In genomic region chr13:113044431-113045114, GRCh38 we compare ENCODE assay signal across 20 cellular contexts.
DNase-seq lines count a peak whose midpoint lies in the region; ATAC-seq, FAIRE-seq and TF ChIP-seq lines count a peak whose summit lies in the region.
"Had no signal": no experiment of that assay in that cellular context is flagged by ENCODE, and none has a peak within 500 bp of the region (broad histone marks: within the 10 kb centered on the region; RNA-seq: fewer than 3 reads in every experiment).

No MANE protein-coding gene starts in this region.

- H2BK15ac ChIP-seq in H1 (ENCODE audit: low read length) = no peak overlapping the region
- H2BK15ac ChIP-seq in neuronal stem cell (ENCODE audit: low read length) = no peak overlapping the region

- no peak overlapping the region for H3K27ac ChIP-seq in H1 (ENCODE audit: low read depth, low read length)
- no peak overlapping the region for H3K27ac ChIP-seq in neuronal stem cell (replicated peaks; ENCODE audit: low read length)
- H3K27ac ChIP-seq in tibial nerve = no peak overlapping the region
- H3K27ac ChIP-seq: brain microvascular endothelial cell had no signal

- H3K23ac ChIP-seq in H1 (ENCODE audit: insufficient read length) = no peak overlapping the region
- H3K23ac ChIP-seq in neuronal stem cell (ENCODE audit: low read depth, low read length, poor library complexity) = no peak overlapping the region

- H3K9ac ChIP-seq in H1 (replicated peaks in 1 of 4; ENCODE audit: extremely low read depth in 1 of 4, low read depth in 3 of 4, low read length in 3 of 4) (no peak overlapping the region), neuronal stem cell (ENCODE audit: low read depth, low read length, poor library complexity) (no peak overlapping the region)

- H3K27me3 Mint-ChIP-seq in progenitor cell of endocrine pancreas = no peaks in the 10 kb centered on the region
- H3K27me3 Mint-ChIP-seq: activated CD4-positive, alpha-beta memory T cell treated with anti-CD3 and anti-CD28 coated beads for 36 hours; activated T-helper 17 cell treated with anti-CD3 and anti-CD28 coated beads, Interleukin-2, amount 50 U/mL, for 72 hours; natural killer cell treated with Interleukin-12 subunit alpha and Interleukin-12 subunit beta and Interleukin-15 and Interleukin-18, amount 100 ng/mL, for 72 hours had no signal

- H3K4me3 ChIP-seq in AG04449 (ENCODE audit: low read depth, low read length) (peak overlapping the region; percentile 3; the same call in 1 of the 2 replicates), H1 (ENCODE audit: extremely low read depth in 1 of 4, insufficient read depth in 2 of 4, low read depth in 3 of 4, low read length in 4 of 4) (no peak overlapping the region), neuronal stem cell (ENCODE audit: low read length in 2 of 2) (no peak overlapping the region), tibial nerve (no peak overlapping the region)
- H3K4me3 ChIP-seq: heart left ventricle had no signal

- no peak for ATAC-seq in stimulated activated naive CD8-positive, alpha-beta T cell treated with anti-CD3 and anti-CD28 coated beads, Interleukin-15, Interleukin-2, amounts not matched to agents 100 U/mL and 50 U/mL, for 24 hours
- ATAC-seq: activated T-helper 17 cell treated with anti-CD3 and anti-CD28 coated beads, Interleukin-2, amount 50 U/mL, for 72 hours; left colon; natural killer cell treated with Interleukin-12 subunit alpha and Interleukin-12 subunit beta and Interleukin-15 and Interleukin-18, amount 100 ng/mL, for 72 hours; Right ventricle myocardium inferior had no signal

- H3K27me3 ChIP-seq in H1 (replicated peaks in 1 of 4; ENCODE audit: control insufficient read depth in 3 of 4, extremely low read depth in 1 of 4, insufficient read depth in 3 of 4, low read length in 3 of 4) (no peaks in the 10 kb centered on the region), neuronal stem cell (ENCODE audit: control insufficient read depth in 3 of 3, insufficient read depth in 3 of 3, low read depth in 1 of 3, low read length in 3 of 3) (no peaks in the 10 kb centered on the region), tibial nerve (no peaks in the 10 kb centered on the region)
- H3K27me3 ChIP-seq: heart left ventricle had no signal

- no peak overlapping the region for H3K14ac ChIP-seq in H1 (ENCODE audit: insufficient read length)
- H3K14ac ChIP-seq in neuronal stem cell (ENCODE audit: low read length) = no peak overlapping the region

- H3K79me2 ChIP-seq in H1 (ENCODE audit: control insufficient read depth in 1 of 2, insufficient read depth in 2 of 2, low read length in 2 of 2) = no peaks in the 10 kb centered on the region

- no peak overlapping the region for H4K91ac ChIP-seq in H1 (replicated peaks; ENCODE audit: insufficient read length, low read length)
- H4K91ac ChIP-seq in neuronal stem cell (ENCODE audit: low read depth, low read length, poor library complexity) = no peak overlapping the region

- H3K9me3 ChIP-seq in H1 (ENCODE audit: insufficient read depth in 2 of 2, low read depth in 1 of 2, low read length in 1 of 2) (no peaks in the 10 kb centered on the region), neuronal stem cell (replicated peaks in 1 of 2; ENCODE audit: control insufficient read depth in 2 of 2, insufficient read depth in 1 of 2, low read depth in 1 of 2, low read length in 2 of 2) (peaks cover 0 to 2% of the 10 kb centered on the region in 2 donors), tibial nerve (no peaks in the 10 kb centered on the region)
- H3K9me3 ChIP-seq: heart left ventricle had no signal

- H2AFZ ChIP-seq in H1 (ENCODE audit: low read length) = no peak overlapping the region
- no peak overlapping the region for H2AFZ ChIP-seq in neuronal stem cell (ENCODE audit: low read length)

- no peaks in the 10 kb centered on the region for H3K23me2 ChIP-seq in H1 (ENCODE audit: low read depth, low read length)

- WGBS in H1 (ENCODE audit: extremely low coverage in 1 of 2, insufficient coverage in 1 of 2, insufficient read length in 1 of 2, insufficient replicate concordance in 2 of 2, low coverage in 1 of 2, low lambda C conversion rate in 2 of 2, missing lambda C conversion rate in 1 of 2), 2 experiments = 86% methylated on average over 24 of the region's 25 CpGs; no CpG with 5 or more reads in 1 of the 2 experiments
- WGBS in neuronal stem cell (ENCODE audit: extremely low coverage in 2 of 2, insufficient read length in 2 of 2, insufficient replicate concordance in 1 of 2), 2 donors = no CpG with 5 or more reads among the region's 25 CpGs
- WGBS in tibial nerve, 2 donors = 84 to 89% methylated on average over 25 of the region's 25 CpGs

- H2BK120ac ChIP-seq in H1 (replicated peaks; ENCODE audit: low read depth, low read length) (no peak overlapping the region), neuronal stem cell (ENCODE audit: low read depth, low read length) (peak overlapping the region; percentile 31)

- no peak for TF ChIP-seq CTCF in AG04449 (IDR thresholded peaks at IDR 0.05; ENCODE audit: insufficient read depth, low read length, missing control alignments)
- no peak for TF ChIP-seq CTCF in H1 (IDR thresholded peaks at IDR 0.05; ENCODE audit: control extremely low read depth in 1 of 3, insufficient read depth in 1 of 3, low read depth in 1 of 3, low read length in 3 of 3)
- TF ChIP-seq CTCF in tibial nerve (IDR thresholded peaks at IDR 0.05) = no peak
- TF ChIP-seq CTCF in progenitor cell of endocrine pancreas (IDR thresholded peaks at IDR 0.05; ENCODE audit: unreplicated experiment) = no peak

- H4K8ac ChIP-seq in H1 (ENCODE audit: extremely low read depth, insufficient read depth, low read length) (no peak overlapping the region; the same call in 1 of the 2 replicates), neuronal stem cell (ENCODE audit: low read depth, low read length) (no peak overlapping the region)

- no peak overlapping the region for H2BK20ac ChIP-seq in H1 (ENCODE audit: low read length)

- H3K9me3 Mint-ChIP-seq in progenitor cell of endocrine pancreas (ENCODE audit: low read depth) = no peaks in the 10 kb centered on the region
- H3K9me3 Mint-ChIP-seq: activated CD4-positive, alpha-beta memory T cell treated with anti-CD3 and anti-CD28 coated beads for 36 hours; activated T-helper 17 cell treated with anti-CD3 and anti-CD28 coated beads, Interleukin-2, amount 50 U/mL, for 72 hours; natural killer cell treated with Interleukin-12 subunit alpha and Interleukin-12 subunit beta and Interleukin-15 and Interleukin-18, amount 100 ng/mL, for 72 hours had no signal

- H3K4me2 ChIP-seq in H1 (ENCODE audit: insufficient read depth in 1 of 2, low read depth in 2 of 2, low read length in 2 of 2) = no peak overlapping the region
- H3K4me2 ChIP-seq in neuronal stem cell (ENCODE audit: insufficient read depth, low read length, poor library complexity, severe bottlenecking) = no peak overlapping the region

- H3K36me3 ChIP-seq in H1 (ENCODE audit: control insufficient read depth in 2 of 4, insufficient read depth in 4 of 4, low read length in 3 of 4) (no peaks in the 10 kb centered on the region), neuronal stem cell (replicated peaks in 1 of 2; ENCODE audit: control insufficient read depth in 2 of 2, insufficient read depth in 2 of 2, low read length in 2 of 2) (peaks cover 4 to 18% of the 10 kb centered on the region in 2 donors), tibial nerve (no peaks in the 10 kb centered on the region)
- H3K36me3 ChIP-seq: brain microvascular endothelial cell had no signal

- no peaks in the 10 kb centered on the region for H3K4me1 Mint-ChIP-seq in progenitor cell of endocrine pancreas (ENCODE audit: low read depth)
- H3K4me1 Mint-ChIP-seq: activated T-helper 17 cell treated with anti-CD3 and anti-CD28 coated beads, Interleukin-2, amount 50 U/mL, for 72 hours had no signal

- H3K79me1 ChIP-seq in H1 (ENCODE audit: low read depth, low read length) (no peaks in the 10 kb centered on the region), neuronal stem cell (ENCODE audit: low read depth, low read length) (peaks cover 4% of the 10 kb centered on the region)

- H3K36me3 Mint-ChIP-seq in progenitor cell of endocrine pancreas (ENCODE audit: insufficient read depth) = peaks cover 10% of the 10 kb centered on the region
- H3K36me3 Mint-ChIP-seq: activated CD4-positive, alpha-beta memory T cell treated with anti-CD3 and anti-CD28 coated beads for 36 hours; natural killer cell treated with Interleukin-12 subunit alpha and Interleukin-12 subunit beta and Interleukin-15 and Interleukin-18, amount 100 ng/mL, for 72 hours had no signal

- H2BK5ac ChIP-seq in H1 (ENCODE audit: low read depth, low read length) (peak overlapping the region; percentile 35; the same call in 1 of the 2 replicates), neuronal stem cell (ENCODE audit: low read length) (peak overlapping the region; percentile 39)

- H3K18ac ChIP-seq in H1 (ENCODE audit: extremely low read depth, low read length) (no peak overlapping the region), neuronal stem cell (ENCODE audit: low read length) (peak overlapping the region; percentile 28)

- FAIRE-seq in H1 (lab: Jason Lieb, UNC) = no peak

- no peak overlapping the region for H3K4me3 Mint-ChIP-seq in progenitor cell of endocrine pancreas (ENCODE audit: low read depth)
- H3K4me3 Mint-ChIP-seq: activated CD4-positive, alpha-beta memory T cell treated with anti-CD3 and anti-CD28 coated beads for 36 hours; activated T-helper 17 cell treated with anti-CD3 and anti-CD28 coated beads, Interleukin-2, amount 50 U/mL, for 72 hours; natural killer cell treated with Interleukin-12 subunit alpha and Interleukin-12 subunit beta and Interleukin-15 and Interleukin-18, amount 100 ng/mL, for 72 hours had no signal

- H3K4me1 ChIP-seq in H1 (replicated peaks in 1 of 4; ENCODE audit: control insufficient read depth in 3 of 4, insufficient read depth in 4 of 4, low read length in 3 of 4) = no peaks in the 10 kb centered on the region
- H3K4me1 ChIP-seq in neuronal stem cell (ENCODE audit: control insufficient read depth in 2 of 2, insufficient read depth in 1 of 2, low read depth in 1 of 2, low read length in 2 of 2) = no peaks in the 10 kb centered on the region
- H3K4me1 ChIP-seq in tibial nerve = no peaks in the 10 kb centered on the region

- CTCF ChIA-PET in AG04449 (lab: Yijun Ruan, JAX) (no interaction called here), H1 (lab: Charles Lee; ENCODE audit: partially characterized antibody) (interaction anchor here (0.9 to 3.1 kb wide), 4 partner anchors 9 to 102 kb away, joined by 3 to 10 read pairs (median 4); no protein-coding TSS in a partner anchor)

- TF ChIP-seq EP300 in H1 (IDR thresholded peaks at IDR 0.05; ENCODE audit: borderline replicate concordance in 1 of 2, low read depth in 2 of 2, low read length in 2 of 2) = no peak
- no peak for TF ChIP-seq EP300 in tibial nerve (IDR thresholded peaks at IDR 0.05)

- DNase-seq in AG04449 (ENCODE audit: low read depth, low spot score) = no peak
- peak; percentile 38 for DNase-seq in HT1080 (ENCODE audit: low read depth)
- no peak for DNase-seq in H1 (ENCODE audit: low read depth in 1 of 2, low spot score in 2 of 2)
- DNase-seq in neuronal stem cell (ENCODE audit: low spot score) = no peak
- no peak for DNase-seq in stimulated activated naive CD8-positive, alpha-beta T cell treated with anti-CD3 and anti-CD28 coated beads, Interleukin-15, Interleukin-2, amounts not matched to agents 100 U/mL and 50 U/mL, for 24 hours
- DNase-seq in GM19240 (ENCODE audit: insufficient read length, low spot score) = no peak
- no peak for DNase-seq in tibial nerve (ENCODE audit: low spot score in 2 of 2)
- no peak for DNase-seq in progenitor cell of endocrine pancreas (ENCODE audit: low spot score, unreplicated experiment)
- DNase-seq: ACHN; activated CD4-positive, alpha-beta memory T cell treated with anti-CD3 and anti-CD28 coated beads for 36 hours; brain microvascular endothelial cell; DMS53; KG1; left colon; NCI-H187; NCI-H748 treated with DMSO at 0.1 percent for 48 hours had no signal

- H3K4ac ChIP-seq in H1 (replicated peaks; ENCODE audit: insufficient read length, low read depth, low read length) = no peak overlapping the region
- no peak overlapping the region for H3K4ac ChIP-seq in neuronal stem cell (ENCODE audit: low read length)

- no peak for TF ChIP-seq POLR2A in H1 (IDR thresholded peaks at IDR 0.05; ENCODE audit: control extremely low read depth in 1 of 2, low read depth in 2 of 2, low read length in 2 of 2)
- TF ChIP-seq POLR2A in tibial nerve (IDR thresholded peaks at IDR 0.05) = no peak

- no peak overlapping the region for H4K5ac ChIP-seq in H1 (ENCODE audit: insufficient read length, low read depth, low read length)

- H3K27ac Mint-ChIP-seq in progenitor cell of endocrine pancreas = no peak overlapping the region
- H3K27ac Mint-ChIP-seq: activated CD4-positive, alpha-beta memory T cell treated with anti-CD3 and anti-CD28 coated beads for 36 hours; activated T-helper 17 cell treated with anti-CD3 and anti-CD28 coated beads, Interleukin-2, amount 50 U/mL, for 72 hours; natural killer cell treated with Interleukin-12 subunit alpha and Interleukin-12 subunit beta and Interleukin-15 and Interleukin-18, amount 100 ng/mL, for 72 hours had no signal

- H2BK12ac ChIP-seq in H1 (ENCODE audit: low read depth, low read length) = no peak overlapping the region
- no peak overlapping the region for H2BK12ac ChIP-seq in neuronal stem cell (ENCODE audit: low read length)

- TF ChIP-seq RAD21 in H1 (IDR thresholded peaks at IDR 0.05 in 1 of 2, conservative IDR thresholded peaks at IDR 0.05 in 1 of 2; ENCODE audit: low read depth in 2 of 2, low read length in 2 of 2) = no peak

- H2AK5ac ChIP-seq in H1 (ENCODE audit: low read depth, low read length) (no peak overlapping the region), neuronal stem cell (ENCODE audit: low read depth, low read length) (no peak overlapping the region)

- peaks cover 0 to 5% of the 10 kb centered on the region in 2 experiments for H4K20me1 ChIP-seq in H1 (replicated peaks in 1 of 2; ENCODE audit: control insufficient read depth in 1 of 2, insufficient read depth in 2 of 2, low read length in 2 of 2)

- POLR2A ChIA-PET in AG04449 (lab: Yijun Ruan, JAX) (no interaction called here), H1 (lab: Charles Lee; ENCODE audit: partially characterized antibody) (interaction anchor here (0.5 kb wide), 1 partner anchor 18 kb away, joined by 3 read pairs; no protein-coding TSS in a partner anchor)

- H3K56ac ChIP-seq in H1 (replicated peaks; ENCODE audit: insufficient read length, low read depth, low read length) = no peak overlapping the region
